8 cellular contexts compared by ENCODE assay signal in genomic region chr5:135829681-135830383, GRCh38. TPM values are rescaled to one million over a fixed set of nuclear protein-coding genes. Genes with fewer than 3 reads are reported as not detected.
DNase-seq lines count a peak whose midpoint lies in the region; ATAC-seq lines count a peak whose summit lies in the region.

No MANE protein-coding gene starts in this region.

- no peak for ATAC-seq in GM18498 (IDR thresholded peaks at IDR 0.05; ENCODE audit: unreplicated experiment)

- no peak overlapping the region for H3K27ac Mint-ChIP-seq in activated T-cell treated with anti-CD3 and anti-CD28 coated beads, Interleukin-2, amount 50 U/mL, for 24 hours

- H3K27me3 Mint-ChIP-seq in activated T-cell treated with anti-CD3 and anti-CD28 coated beads, Interleukin-2, amount 50 U/mL, for 24 hours: peaks cover 49% of the 10 kb centered on the region

- H3K4me1 Mint-ChIP-seq in activated T-cell treated with anti-CD3 and anti-CD28 coated beads, Interleukin-2, amount 50 U/mL, for 24 hours (ENCODE audit: low read depth): peaks cover 4% of the 10 kb centered on the region

- no peak overlapping the region for H3K4me3 Mint-ChIP-seq in activated T-cell treated with anti-CD3 and anti-CD28 coated beads, Interleukin-2, amount 50 U/mL, for 24 hours

- in situ Hi-C loops in Caki2 (cut with HindIII; ENCODE audit: low pct_unique_long_range_greater_than_20kb, low sequenced_read_pairs): no loop called here

- intact Hi-C loops in posterior vena cava (cut with DNase I): loop anchor here in 1 of 2 donors (5.0 kb wide), 1 partner anchor 573 kb away; no protein-coding TSS in a partner anchor

- peak; percentile 46 for DNase-seq in Caki2 (ENCODE audit: low read depth)
- peak; percentile 38 for DNase-seq in GOT3 (lab: John Stamatoyannopoulos, UW)
- peak; percentile 79 for DNase-seq in NCI-H345 (lab: John Stamatoyannopoulos, UW)
- peak; percentile 44 for DNase-seq in activated T-cell treated with anti-CD3 and anti-CD28 coated beads, Interleukin-2, amount 50 U/mL, for 24 hours
- DNase-seq in glomerular endothelial cell (ENCODE audit: extremely low read depth, low read depth, low spot score): peak; percentile 20
- DNase-seq in posterior vena cava (ENCODE audit: low spot score): peak; percentile 83
- no peak for DNase-seq in KG1 (lab: John Stamatoyannopoulos, UW)

- no peaks in the 10 kb centered on the region for H3K9me3 Mint-ChIP-seq in activated T-cell treated with anti-CD3 and anti-CD28 coated beads, Interleukin-2, amount 50 U/mL, for 24 hours

- no peaks in the 10 kb centered on the region for H3K36me3 Mint-ChIP-seq in activated T-cell treated with anti-CD3 and anti-CD28 coated beads, Interleukin-2, amount 50 U/mL, for 24 hours (ENCODE audit: low read depth)

RNA-seq across cellular contexts. Expression of gene SLC25A48, which starts 4.6 kb away (rescaled TPM):
- total RNA-seq in Caki2 (2014; rRNA removed; shearing (Covaris generic); ENCODE audit: low replicate concordance): not detected in 2 replicates
- total RNA-seq in glomerular endothelial cell: not detected in 2 replicates
- total RNA-seq in posterior vena cava: under 1 TPM; 0.10 to 0.19 TPM
